24 cellular contexts compared by ENCODE assay signal in the genomic region with DNA sequence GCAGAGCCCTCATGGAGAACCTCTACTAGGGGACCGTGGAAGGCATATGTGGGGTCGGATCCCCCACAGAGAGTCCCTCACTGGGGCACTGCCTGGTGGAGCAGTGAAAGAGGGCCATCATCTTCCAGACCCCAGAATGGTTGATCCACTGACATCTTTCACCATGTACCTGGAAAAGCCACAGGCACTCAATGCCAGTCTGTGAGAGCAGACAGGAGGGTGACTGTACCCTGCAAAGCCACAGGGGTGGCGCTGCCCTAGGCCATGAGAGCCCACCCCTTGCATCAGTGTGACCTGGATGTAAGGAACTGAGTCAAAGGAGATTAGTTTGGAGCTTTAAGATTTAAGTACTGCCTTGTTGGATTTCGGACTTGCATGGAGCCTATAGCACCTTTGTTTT.
"Had no signal": no experiment of that assay in that cellular context is flagged by ENCODE, and none has a peak within 500 bp of the region (broad histone marks: within the 10 kb centered on the region; RNA-seq: fewer than 3 reads in every experiment).

No MANE protein-coding gene starts in this region.

- H3K36me3 ChIP-seq: colonic mucosa, esophagus muscularis mucosa, esophagus squamous epithelium, gastrocnemius medialis, gastroesophageal sphincter, heart left ventricle, heart right ventricle had no signal

- H3K27ac ChIP-seq: colonic mucosa, coronary artery, dorsolateral prefrontal cortex, epithelial cell of prostate, esophagus muscularis mucosa, esophagus squamous epithelium, foreskin keratinocyte, gastrocnemius medialis, gastroesophageal sphincter, heart left ventricle, heart right ventricle had no signal

- ATAC-seq: effector memory CD8-positive, alpha-beta T cell; esophagus mucosa; foreskin keratinocyte; gastrocnemius medialis; gastroesophageal sphincter; heart left ventricle; heart right ventricle had no signal

- H3K4me3 ChIP-seq: colonic mucosa, coronary artery, dorsolateral prefrontal cortex, esophagus muscularis mucosa, esophagus squamous epithelium, gastrocnemius medialis, gastroesophageal sphincter, heart left ventricle, heart right ventricle had no signal

- H3K27me3 ChIP-seq: colonic mucosa, esophagus muscularis mucosa, esophagus squamous epithelium, foreskin keratinocyte, gastrocnemius medialis, gastroesophageal sphincter, heart left ventricle, heart right ventricle had no signal

- DNase-seq: colonic mucosa; cortex of kidney; dermis blood vessel endothelial cell; dorsolateral prefrontal cortex; effector CD4-positive, alpha-beta T cell; effector CD8-positive, alpha-beta T cell; effector memory CD4-positive, alpha-beta T cell; effector memory CD8-positive, alpha-beta T cell; endodermal cell; erythroblast; esophagus squamous epithelium; foreskin fibroblast; foreskin keratinocyte; foreskin melanocyte; gastrocnemius medialis; glutamatergic neuron; head of caudate nucleus; heart left ventricle; heart right ventricle had no signal

- H3K9me3 ChIP-seq: colonic mucosa, esophagus squamous epithelium, gastrocnemius medialis had no signal
